18 cellular contexts compared by ENCODE assay signal in the genomic region with DNA sequence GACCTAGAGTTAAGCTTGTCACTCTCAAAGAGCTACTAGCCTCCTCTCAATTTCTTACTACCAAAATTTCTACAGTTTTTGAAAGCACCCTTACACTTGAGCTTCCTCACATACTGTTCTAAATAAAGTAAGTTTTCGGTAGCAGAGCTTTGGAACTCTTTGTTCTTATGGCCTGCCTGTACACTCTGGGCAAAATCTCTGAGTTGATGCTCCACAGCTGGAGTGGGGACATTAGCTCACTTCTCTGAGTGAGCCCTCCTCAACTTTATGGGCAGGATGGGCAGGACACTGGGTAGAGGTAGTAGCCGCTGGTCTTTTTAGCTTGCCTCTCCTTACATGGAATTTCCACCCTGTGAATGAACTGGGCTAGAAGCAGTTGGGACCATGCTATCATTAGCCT.
DNase-seq lines count a peak whose midpoint lies in the region; ATAC-seq and TF ChIP-seq lines count a peak whose summit lies in the region.
"Had no signal": no experiment of that assay in that cellular context is flagged by ENCODE, and none has a peak within 500 bp of the region (broad histone marks: within the 10 kb centered on the region; RNA-seq: fewer than 3 reads in every experiment).

No MANE protein-coding gene starts in this region.

- H3K4me1 ChIP-seq in left ventricle myocardium inferior: peaks cover 6% of the 10 kb centered on the region
- H3K4me1 ChIP-seq: A549, Caco-2 had no signal

- H3K27ac ChIP-seq in left ventricle myocardium inferior (replicated peaks): peak overlapping the region; percentile 1
- H3K27ac ChIP-seq: 22Rv1; A549; BLaER1 treated with 17β-estradiol and CSF1 and Interleukin-3, amounts not matched to agents 10 nM and 100 nM; C4-2B had no signal

- H3K27me3 ChIP-seq in left ventricle myocardium inferior (ENCODE audit: low read depth): no peaks in the 10 kb centered on the region
- H3K27me3 ChIP-seq: BLaER1 treated with 17β-estradiol and CSF1 and Interleukin-3, amounts not matched to agents 10 nM and 100 nM had no signal

- no peaks in the 10 kb centered on the region for H3K36me3 ChIP-seq in left ventricle myocardium inferior

- DNase-seq in Right ventricle myocardium inferior (ENCODE audit: missing footprints): no peak
- no peak for DNase-seq in left cardiac atrium
- no peak for DNase-seq in left ventricle myocardium inferior
- no peak for DNase-seq in cardiac septum (ENCODE audit: low spot score)
- DNase-seq: AML-193; Caco-2; Calu3; CD4-positive, alpha-beta T cell; CD8-positive, alpha-beta T cell; DMS79 treated with DMSO at 0.1 percent for 48 hours; EL; GDM1 had no signal

- no peak for TF ChIP-seq CTCF in left ventricle myocardium inferior (IDR thresholded peaks at IDR 0.05; ENCODE audit: borderline replicate concordance)

- H3K4me3 ChIP-seq in left ventricle myocardium inferior: no peak overlapping the region
- H3K4me3 ChIP-seq: A549; BLaER1 treated with 17β-estradiol and CSF1 and Interleukin-3, amounts not matched to agents 10 nM and 100 nM; GM12878 had no signal

- peak; percentile 48 for ATAC-seq in Right ventricle myocardium inferior
- no peak for ATAC-seq in left cardiac atrium
- no peak for ATAC-seq in HG03108 (IDR thresholded peaks at IDR 0.05; ENCODE audit: unreplicated experiment)
- ATAC-seq: A549; CD8-positive, alpha-beta T cell; GM12878 had no signal

- intact Hi-C loops in Right ventricle myocardium inferior (cut with DNase I) (no loop called here), left cardiac atrium (cut with DNase I) (no loop called here), left ventricle myocardium inferior (cut with micrococcal nuclease) (no loop called here), cardiac septum (cut with DNase I) (no loop called here)

- H3K9me3 ChIP-seq in left ventricle myocardium inferior (replicated peaks): peaks cover 33% of the 10 kb centered on the region
